Comparison of ENCODE assay signal across 10 cellular contexts in the genomic region with DNA sequence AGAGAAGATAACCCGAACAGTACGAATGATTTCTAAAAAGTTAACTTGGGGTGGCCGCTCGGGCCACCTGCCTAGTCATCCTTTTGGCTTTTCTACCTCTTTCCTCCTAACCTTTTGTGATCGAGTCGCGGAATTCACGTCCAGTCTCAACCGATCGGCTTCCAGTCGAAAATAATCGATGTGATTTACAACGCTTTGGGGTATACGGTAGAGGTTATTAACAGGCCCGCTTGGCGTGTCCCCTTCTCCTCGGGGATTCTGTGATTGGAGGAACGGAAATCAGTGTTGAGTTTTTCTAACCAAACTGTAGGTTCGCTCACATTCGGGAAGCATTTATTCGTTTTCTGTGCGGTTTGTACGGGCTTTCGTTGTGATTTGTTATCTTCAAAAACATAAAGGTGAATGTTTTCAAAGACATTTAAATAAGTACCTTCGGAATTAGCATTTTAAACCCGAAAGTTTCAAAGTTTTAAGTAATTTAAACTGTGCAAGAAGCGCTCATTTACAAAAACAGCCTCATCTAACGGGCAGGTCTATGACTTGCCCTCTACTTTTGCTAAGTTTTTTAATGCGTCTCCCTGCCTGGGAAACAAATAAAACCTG. TPM values are rescaled to one million over a fixed set of nuclear protein-coding genes. Genes with fewer than 3 reads are reported as not detected.
A peak's percentile ranks its signal among the peaks of the same experiment; 100 is the strongest.
DNase-seq lines count a peak whose midpoint lies in the region; ATAC-seq and TF ChIP-seq lines count a peak whose summit lies in the region.
"Had no signal": no experiment of that assay in that cellular context is flagged by ENCODE, and none has a peak within 500 bp of the region (broad histone marks: within the 10 kb centered on the region; RNA-seq: fewer than 3 reads in every experiment).

No MANE protein-coding gene starts in this region.

- peak overlapping the region; percentile 68 for H3K4me3 Mint-ChIP-seq in central memory CD8-positive, alpha-beta T cell
- peak overlapping the region; percentile 65 for H3K4me3 Mint-ChIP-seq in natural killer cell treated with Interleukin-12 subunit alpha and Interleukin-12 subunit beta and Interleukin-15 and Interleukin-18, amount 100 ng/mL, for 72 hours

- H3K36me3 ChIP-seq in body of pancreas (replicated peaks in 1 of 2; ENCODE audit: insufficient read depth in 1 of 2, low read depth in 2 of 2) (no peaks in the 10 kb centered on the region), A673 (ENCODE audit: insufficient read depth, low read length, poor library complexity, severe bottlenecking) (no peaks in the 10 kb centered on the region)

- no peak overlapping the region for H3K4me3 ChIP-seq in body of pancreas
- no peak overlapping the region for H3K4me3 ChIP-seq in A673 (ENCODE audit: low read depth, low read length, poor library complexity, severe bottlenecking)

- no peaks in the 10 kb centered on the region for H3K9me3 Mint-ChIP-seq in central memory CD8-positive, alpha-beta T cell
- no peaks in the 10 kb centered on the region for H3K9me3 Mint-ChIP-seq in natural killer cell treated with Interleukin-12 subunit alpha and Interleukin-12 subunit beta and Interleukin-15 and Interleukin-18, amount 100 ng/mL, for 72 hours

- TF ChIP-seq POLR2A in body of pancreas (IDR thresholded peaks at IDR 0.05) = no peak

- intact Hi-C loops in body of pancreas (cut with DNase I) = no loop called here
- intact Hi-C loops in A673 (cut with micrococcal nuclease; ENCODE audit: unreplicated experiment) = loop anchor here (10.0 kb wide), 1 partner anchor 258 kb away; no protein-coding TSS in a partner anchor

- H3K27me3 Mint-ChIP-seq in central memory CD8-positive, alpha-beta T cell = peaks cover 80% of the 10 kb centered on the region
- H3K27me3 Mint-ChIP-seq in natural killer cell treated with Interleukin-12 subunit alpha and Interleukin-12 subunit beta and Interleukin-15 and Interleukin-18, amount 100 ng/mL, for 72 hours = peaks cover 32 to 40% of the 10 kb centered on the region in 2 donors

- H3K9me3 ChIP-seq in body of pancreas = no peaks in the 10 kb centered on the region
- no peaks in the 10 kb centered on the region for H3K9me3 ChIP-seq in A673 (ENCODE audit: low read depth, low read length, poor library complexity, severe bottlenecking)

- H3K36me3 Mint-ChIP-seq in central memory CD8-positive, alpha-beta T cell (ENCODE audit: insufficient read depth) = peaks cover 2% of the 10 kb centered on the region
- H3K36me3 Mint-ChIP-seq in natural killer cell treated with Interleukin-12 subunit alpha and Interleukin-12 subunit beta and Interleukin-15 and Interleukin-18, amount 100 ng/mL, for 72 hours = no peaks in the 10 kb centered on the region

- H3K27ac ChIP-seq in body of pancreas = no peak overlapping the region
- H3K27ac ChIP-seq in A673 (ENCODE audit: low read depth, low read length, poor library complexity, severe bottlenecking) = no peak overlapping the region

- H3K27me3 ChIP-seq in body of pancreas (peaks cover 0 to 27% of the 10 kb centered on the region in 2 donors), A673 (replicated peaks; ENCODE audit: insufficient read depth, low read depth, low read length, poor library complexity) (peaks cover 93% of the 10 kb centered on the region)

- H3K27ac Mint-ChIP-seq in central memory CD8-positive, alpha-beta T cell (ENCODE audit: low read depth) = no peak overlapping the region
- no peak overlapping the region for H3K27ac Mint-ChIP-seq in natural killer cell treated with Interleukin-12 subunit alpha and Interleukin-12 subunit beta and Interleukin-15 and Interleukin-18, amount 100 ng/mL, for 72 hours

- peak; percentile 39 for DNase-seq in Daoy (ENCODE audit: low read depth)
- peak; percentile 32 for DNase-seq in NCI-H2227 (lab: John Stamatoyannopoulos, UW; ENCODE audit: unreplicated experiment)
- DNase-seq in central memory CD8-positive, alpha-beta T cell (ENCODE audit: low spot score in 2 of 2) = no peak
- no peak for DNase-seq in natural killer cell treated with Interleukin-12 subunit alpha and Interleukin-12 subunit beta and Interleukin-15 and Interleukin-18, amount 100 ng/mL, for 72 hours (ENCODE audit: low spot score)
- DNase-seq in body of pancreas = no peak
- no peak for DNase-seq in A673 (ENCODE audit: low spot score)
- DNase-seq: activated effector memory CD4-positive, alpha-beta T cell treated with anti-CD3 and anti-CD28 coated beads, Interleukin-2, amount 50 U/mL, for 16 hours had no signal

- CTCF ChIA-PET in A673 (lab: Charles Lee) = no interaction called here

- BruUV-seq in A673 (replicated peaks; lab: Mats Ljungman, UMichigan) = no TSS peak

- ATAC-seq in central memory CD8-positive, alpha-beta T cell (replicated peaks; ENCODE audit: extremely low read depth, poor library complexity, severe bottlenecking) = no peak
- no peak for ATAC-seq in natural killer cell treated with Interleukin-12 subunit alpha and Interleukin-12 subunit beta and Interleukin-15 and Interleukin-18, amount 100 ng/mL, for 72 hours
- ATAC-seq in GM18861 (IDR thresholded peaks at IDR 0.05; ENCODE audit: unreplicated experiment) = no peak
- no peak for ATAC-seq in HG02678 (IDR thresholded peaks at IDR 0.05; ENCODE audit: unreplicated experiment)
- ATAC-seq in body of pancreas = no peak

- POLR2A ChIA-PET in A673 (lab: Charles Lee; ENCODE audit: low non-redundant PET) = no interaction called here

- peaks cover 9% of the 10 kb centered on the region for H3K4me1 ChIP-seq in body of pancreas
- H3K4me1 ChIP-seq in A673 (ENCODE audit: insufficient read depth, low read length, poor library complexity, severe bottlenecking) = no peaks in the 10 kb centered on the region

- no peak for TF ChIP-seq CTCF in body of pancreas (IDR thresholded peaks at IDR 0.05)
- TF ChIP-seq CTCF in A673 (conservative IDR thresholded peaks at IDR 0.05; ENCODE audit: low read depth, low read length) = no peak

- WGBS in body of pancreas, 2 donors = 7 to 12% methylated on average over 29 of the region's 29 CpGs

- H3K4me1 Mint-ChIP-seq in central memory CD8-positive, alpha-beta T cell = peaks cover 11% of the 10 kb centered on the region
- peaks cover 0 to 14% of the 10 kb centered on the region in 2 donors for H3K4me1 Mint-ChIP-seq in natural killer cell treated with Interleukin-12 subunit alpha and Interleukin-12 subunit beta and Interleukin-15 and Interleukin-18, amount 100 ng/mL, for 72 hours (ENCODE audit: low read depth in 2 of 2)

RNA-seq across cellular contexts. Expression of a gene that starts 0.6 kb away (rescaled TPM):
- total RNA-seq in Daoy (2014; rRNA removed; shearing (Covaris generic)) = 0.18 and 0.23 TPM in 2 replicates
- not detected for total RNA-seq in natural killer cell treated with Interleukin-12 subunit alpha and Interleukin-12 subunit beta and Interleukin-15 and Interleukin-18, amount 100 ng/mL, for 72 hours
- not detected for total RNA-seq in body of pancreas
- 0.11 TPM in 2 replicates for total RNA-seq in A673 (2021)
- total RNA-seq: lung microvascular endothelial cell had no signal

Comparison
In these comparisons a context has a peak if more than half of its experiments do, and no peak if none do; other contexts are left out.
1. DNase-seq: peak in Daoy (single experiment) and NCI-H2227 (single experiment); none in central memory CD8-positive, alpha-beta T cell (0 of 2), natural killer cell treated with Interleukin-12 subunit alpha and Interleukin-12 subunit beta and Interleukin-15 and Interleukin-18, amount 100 ng/mL, for 72 hours (single experiment), body of pancreas (0 of 4) and A673 (single experiment).